ENCODE assay signal across 14 cellular contexts in the genomic region with DNA sequence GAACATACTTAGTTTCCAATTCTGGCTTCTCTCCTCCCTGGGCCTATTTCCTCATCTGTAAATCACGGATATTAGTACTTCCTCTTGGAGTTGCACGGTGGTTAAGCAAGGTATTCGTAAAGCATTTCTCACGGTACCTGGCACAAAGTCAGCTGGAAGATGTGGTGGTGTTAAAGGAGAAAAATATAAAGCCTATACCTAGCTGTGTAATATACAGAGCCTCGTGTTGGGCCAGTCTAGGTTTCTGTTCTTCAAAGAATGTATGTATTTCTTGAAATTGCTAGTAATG. TPM values are rescaled to one million over a fixed set of nuclear protein-coding genes. Genes with fewer than 3 reads are reported as not detected.
DNase-seq lines count a peak whose midpoint lies in the region; ATAC-seq and TF ChIP-seq lines count a peak whose summit lies in the region.
"Had no signal": no experiment of that assay in that cellular context is flagged by ENCODE, and none has a peak within 500 bp of the region (broad histone marks: within the 10 kb centered on the region; RNA-seq: fewer than 3 reads in every experiment).

No MANE protein-coding gene starts in this region.

- in situ Hi-C loops in Caki2 (cut with HindIII; ENCODE audit: low pct_unique_long_range_greater_than_20kb, low sequenced_read_pairs) = no loop called here

- TF ChIP-seq POLR2A in esophagus squamous epithelium (IDR thresholded peaks at IDR 0.05) = no peak

- DNase-seq in Caki2 (ENCODE audit: low read depth) (peak; percentile 54), amniotic epithelial cell (ENCODE audit: low read depth) (peak; percentile 68), esophagus squamous epithelium (lab: John Stamatoyannopoulos, UW) (no peak), renal cortical epithelial cell (ENCODE audit: low read depth) (peak; percentile 95), NCI-H1417 treated with DMSO at 0.1 percent for 48 hours (lab: John Stamatoyannopoulos, UW) (no peak)
- DNase-seq in stimulated activated CD4-positive, alpha-beta T cell treated with anti-CD3 and anti-CD28 coated beads, Interleukin-1b, Interleukin-23, amount 100 ng/mL, for 48 hours = no peak
- DNase-seq: glutamatergic neuron, NCI-H1930 had no signal

- H3K4me1 ChIP-seq in esophagus squamous epithelium = peaks cover 24 to 33% (median 28%) of the 10 kb centered on the region in 3 donors

- ATAC-seq in HG02885 (IDR thresholded peaks at IDR 0.05; ENCODE audit: poor library complexity, unreplicated experiment) (no peak), GM18909 (IDR thresholded peaks at IDR 0.05; ENCODE audit: poor library complexity, unreplicated experiment) (no peak)

- no peak overlapping the region for H3K4me3 ChIP-seq in esophagus squamous epithelium
- H3K4me3 ChIP-seq: lung had no signal

- intact Hi-C loops in esophagus squamous epithelium (cut with DNase I) = no loop called here

- H3K27ac ChIP-seq in esophagus squamous epithelium = peak overlapping the region; percentile 79 to 88 (median 88)
- H3K27ac ChIP-seq: KMS-11 had no signal

- H3K27me3 ChIP-seq in esophagus squamous epithelium = no peaks in the 10 kb centered on the region

- 12 to 26% methylated on average over 5 of the region's 5 CpGs for WGBS in esophagus squamous epithelium, 2 donors

- H3K36me3 ChIP-seq in esophagus squamous epithelium = peaks cover 1 to 69% (median 4%) of the 10 kb centered on the region in 3 donors

- H3K9me3 ChIP-seq in esophagus squamous epithelium = no peaks in the 10 kb centered on the region

- no peak for TF ChIP-seq CTCF in esophagus squamous epithelium (IDR thresholded peaks at IDR 0.05)

RNA-seq across cellular contexts. Expression of gene DBX1, which starts 47.2 kb away (rescaled TPM):
- not detected in 2 replicates for total RNA-seq in Caki2 (2014; rRNA removed; shearing (Covaris generic); ENCODE audit: low replicate concordance)
- total RNA-seq in esophagus squamous epithelium (not detected), renal cortical epithelial cell (not detected in 2 replicates)
- total RNA-seq: activated T-helper 2 cell treated with anti-CD3 and anti-CD28 coated beads, Interferon-gamma antibody, Interleukin-2, Interleukin-4, amounts not matched to agents 10 μg/mL and 5 μg/mL and 100 μg/mL, durations not matched to agents 14 hours and 24 hours and 36 hours; lung; occipital lobe had no signal

Comparison
In these comparisons a context has a peak if more than half of its experiments do, and no peak if none do; other contexts are left out.
1. DNase-seq: peak in Caki2 (single experiment), amniotic epithelial cell (single experiment) and renal cortical epithelial cell (single experiment); none in esophagus squamous epithelium (single experiment), NCI-H1417 treated with DMSO at 0.1 percent for 48 hours (single experiment) and stimulated activated CD4-positive, alpha-beta T cell treated with anti-CD3 and anti-CD28 coated beads, Interleukin-1b, Interleukin-23, amount 100 ng/mL, for 48 hours (single experiment).